ENCODE assay signal across 8 cellular contexts in the genomic region with DNA sequence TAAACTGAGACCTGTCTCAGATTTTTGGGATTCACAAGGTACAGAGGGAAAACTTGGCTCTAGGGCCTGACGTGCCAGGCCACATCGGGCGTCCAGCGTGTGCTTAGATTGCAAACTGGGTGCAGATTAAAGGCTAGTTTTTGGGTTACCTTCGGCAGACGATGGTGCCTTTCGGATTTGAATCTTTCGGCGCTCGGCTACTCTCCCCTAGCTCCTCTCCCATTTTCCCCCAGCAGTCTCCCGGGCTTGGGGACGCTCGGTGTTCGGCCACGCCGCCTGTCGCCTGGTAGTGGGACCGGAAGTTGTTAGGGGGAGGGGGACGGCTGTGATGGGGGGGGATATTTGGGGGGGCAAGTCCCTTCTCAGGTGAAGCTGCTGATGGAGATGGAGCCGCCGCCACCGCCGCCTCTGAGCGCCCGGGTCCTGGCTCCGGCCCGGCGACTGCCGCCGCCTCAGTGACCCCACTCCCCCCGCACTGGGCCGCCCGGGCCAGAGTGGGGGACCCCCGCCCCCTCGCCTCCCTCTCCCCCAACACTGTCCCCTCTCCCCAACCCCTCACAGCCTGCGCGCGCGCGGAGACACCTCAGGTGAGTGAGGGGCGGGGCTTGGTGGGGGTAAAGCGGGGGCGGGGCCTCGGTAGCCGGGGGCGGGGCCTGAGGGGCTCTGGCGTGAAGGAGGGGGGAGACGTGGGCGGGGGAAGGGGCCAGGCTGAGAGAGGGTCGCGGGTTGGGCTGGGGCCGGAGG. TPM values are rescaled to one million over a fixed set of nuclear protein-coding genes. Genes with fewer than 3 reads are reported as not detected.
DNase-seq lines count a peak whose midpoint lies in the region; ATAC-seq and TF ChIP-seq lines count a peak whose summit lies in the region.

No MANE protein-coding gene starts in this region.

- DNase-seq in EL: peak; percentile 85
- DNase-seq in HEK293T (ENCODE audit: extremely low spot score): peak; percentile 89
- DNase-seq in NCI-H1417 treated with DMSO at 0.1 percent for 48 hours (lab: John Stamatoyannopoulos, UW): peak; percentile 93
- peak; percentile 49 to 79 (median 64) for DNase-seq in T-cell
- DNase-seq in amniotic epithelial cell (ENCODE audit: low read depth): peak; percentile 73
- DNase-seq in left ventricle myocardium inferior: peak; percentile 89
- peak; percentile 86 to 98 (median 90) for DNase-seq in posterior cingulate gyrus
- DNase-seq in transverse colon: peak; percentile 88

- peak overlapping the region; percentile 83 to 90 (median 85) for H3K4me3 Mint-ChIP-seq in T-cell

- H3K27me3 Mint-ChIP-seq in T-cell: no peaks in the 10 kb centered on the region

- H3K4me3 ChIP-seq in left ventricle myocardium inferior: peak overlapping the region; percentile 98
- H3K4me3 ChIP-seq in transverse colon: peak overlapping the region; percentile 79 to 89 (median 84)

- intact Hi-C loops in left ventricle myocardium inferior (cut with micrococcal nuclease) (no loop called here), posterior cingulate gyrus (cut with DNase I) (loop anchor here (1.0 kb wide), 1 partner anchor 10 kb away; the partner anchor contains the start of gene SUOX), transverse colon (cut with DNase I; ENCODE audit: low total_unique reads) (loop anchor here (5.0 kb wide), 1 partner anchor 35 kb away; the partner anchor contains the start of gene RPS26)

- CTCF ChIA-PET in HEK293T (lab: Yijun Ruan, JAX) (interaction anchor here (0.5 to 0.8 kb wide), 4 partner anchors 10 to 78 kb away, joined by 3 to 8 read pairs (median 4); partner anchors contain the start of gene SUOX), T-cell (lab: Charles Lee) (interaction anchor here (0.5 to 1.4 kb wide), 9 partner anchors 11 to 190 kb away, joined by 3 to 6 read pairs (median 4); partner anchors contain the start of genes DNAJC14 (in 1 of the 2), ORMDL2 (in 1 of the 2), PA2G4 (in 1 of the 2) and PYM1 (in 1 of the 2))

- H3K9me3 ChIP-seq in left ventricle myocardium inferior (replicated peaks): no peaks in the 10 kb centered on the region
- no peaks in the 10 kb centered on the region for H3K9me3 ChIP-seq in transverse colon

- H3K36me3 Mint-ChIP-seq in T-cell: peaks cover 3% of the 10 kb centered on the region

- no peaks in the 10 kb centered on the region for H3K9me3 Mint-ChIP-seq in T-cell

- no peaks in the 10 kb centered on the region for H3K27me3 ChIP-seq in left ventricle myocardium inferior (ENCODE audit: low read depth)
- no peaks in the 10 kb centered on the region for H3K27me3 ChIP-seq in transverse colon

- TF ChIP-seq CTCF in left ventricle myocardium inferior (IDR thresholded peaks at IDR 0.05; ENCODE audit: borderline replicate concordance) (peak; percentile 16), transverse colon (IDR thresholded peaks at IDR 0.05) (peak in 3 of 5 experiments; percentile 14 to 25 (median 20))

- WGBS in transverse colon (ENCODE audit: low coverage in 1 of 2), 2 donors: 0 to 1% methylated on average over 7 to 39 of the region's 52 CpGs

- no peak for TF ChIP-seq EP300 in transverse colon (IDR thresholded peaks at IDR 0.05; ENCODE audit: low read depth)

- H3K27ac ChIP-seq in left ventricle myocardium inferior (replicated peaks): peak overlapping the region; percentile 95
- peak overlapping the region; percentile 92 to 96 (median 94) for H3K27ac ChIP-seq in transverse colon

- in situ Hi-C loops in transverse colon (cut with MboI; ENCODE audit: low pct_ligation_motif_present in 1 of 4, low pct_unique_long_range_greater_than_20kb in 1 of 4, low sequenced_read_pairs in 3 of 4): no loop called here

- H3K36me3 ChIP-seq in left ventricle myocardium inferior (peaks cover 32% of the 10 kb centered on the region), transverse colon (no peaks in the 10 kb centered on the region)

- POLR2A ChIA-PET in HEK293T (lab: Yijun Ruan, JAX) (interaction anchor here (0.6 to 2.0 kb wide), 12 partner anchors 10 to 189 kb away, joined by 3 to 27 read pairs (median 4); partner anchors contain the start of genes ORMDL2, PA2G4, RAB5B and SARNP), T-cell (lab: Charles Lee) (no interaction called here)

- H3K4me1 ChIP-seq in left ventricle myocardium inferior (peaks cover 12% of the 10 kb centered on the region), transverse colon (peaks cover 0 to 20% (median 8%) of the 10 kb centered on the region in 4 donors)

- peaks cover 21 to 26% (median 24%) of the 10 kb centered on the region in 3 donors for H3K4me1 Mint-ChIP-seq in T-cell

- peak overlapping the region; percentile 87 to 92 for H3K27ac Mint-ChIP-seq in T-cell

- TF ChIP-seq POLR2A in transverse colon (IDR thresholded peaks at IDR 0.05): no peak

- ATAC-seq in T-cell (replicated peaks in 1 of 4): peak; percentile 83 to 90 (median 86)

TF ChIP-seq in HEK293T, 16 proteins besides CTCF, POLR2A, EP300 and RAD21:
- no peak for TF ChIP-seq FOXM1 (IDR thresholded peaks at IDR 0.05; ENCODE audit: borderline replicate concordance)
- TF ChIP-seq TARDBP (IDR thresholded peaks at IDR 0.05): no peak
- TF ChIP-seq NFRKB (IDR thresholded peaks at IDR 0.05): no peak
- TF ChIP-seq PKNOX1 (IDR thresholded peaks at IDR 0.05): no peak
- no peak for TF ChIP-seq SP1 (IDR thresholded peaks at IDR 0.05)
TF ChIP-seq in HEK293T: peak in this region for 0.

RNA-seq across cellular contexts. Expression of gene SUOX, which starts 10.2 kb away (rescaled TPM):
- 1 to 10 TPM; 2.6 to 7.3 (median 3.2) TPM for total RNA-seq in T-cell
- 36.0 TPM for total RNA-seq in left ventricle myocardium inferior
- 10 to 100 TPM; 30.1 to 45.3 (median 33.9) TPM for total RNA-seq in transverse colon

RNA-seq across cellular contexts. Expression of gene IKZF4, which starts 13.5 kb away (rescaled TPM):
- total RNA-seq in T-cell (10 to 100 TPM in 3 of 5 donors, 1 to 10 TPM in 2; 6.1 to 14.9 (median 13.2) TPM), left ventricle myocardium inferior (8.4 TPM), transverse colon (1 to 10 TPM; 1.9 to 6.2 (median 3.9) TPM)

RNA-seq across cellular contexts. Expression of gene RAB5B, which starts 33.4 kb away (rescaled TPM):
- total RNA-seq in T-cell: 10 to 100 TPM; 58.6 to 99.8 (median 85.7) TPM
- 111 TPM for total RNA-seq in left ventricle myocardium inferior
- 10 to 100 TPM; 66.3 to 97.5 (median 88.4) TPM for total RNA-seq in transverse colon

RNA-seq across cellular contexts. Expression of gene RPS26, which starts 34.4 kb away (rescaled TPM):
- total RNA-seq in T-cell: 100 to 1,000 TPM in 1 of 5 donors, 10 to 100 TPM in 4; 30.3 to 141 (median 49.9) TPM
- 48.7 TPM for total RNA-seq in left ventricle myocardium inferior
- 1,000 to 10,000 TPM in 2 of 4 donors, 100 to 1,000 TPM in 2; 283 to 2,670 (median 937) TPM for total RNA-seq in transverse colon

RNA-seq across cellular contexts. Expression of gene CDK2, which starts 40.7 kb away (rescaled TPM):
- 10 to 100 TPM; 17.8 to 32.3 (median 23.3) TPM for total RNA-seq in T-cell
- 7.3 TPM for total RNA-seq in left ventricle myocardium inferior
- 10 to 100 TPM in 3 of 4 donors, 1 to 10 TPM in 1; 6.7 to 22.3 (median 11.1) TPM for total RNA-seq in transverse colon

Comparison
In these comparisons a context has a peak if more than half of its experiments do, and no peak if none do; other contexts are left out.
1. Peak in every context shown above with its lines: DNase-seq, ATAC-seq, H3K4me3 ChIP-seq and H3K27ac ChIP-seq.